Comparison of ENCODE assay signal across 8 cellular contexts in genomic region chr10:119268871-119269506, GRCh38.
DNase-seq lines count a peak whose midpoint lies in the region; ATAC-seq lines count a peak whose summit lies in the region.

No MANE protein-coding gene starts in this region.

- POLR2A ChIA-PET in naive thymus-derived CD4-positive, alpha-beta T cell (lab: Charles Lee) = interaction anchor here (0.6 to 3.4 kb wide), 5 partner anchors 24 to 61 kb away, joined by 3 to 15 read pairs (median 5); no protein-coding TSS in a partner anchor

- peaks cover 0 to 21% (median 5%) of the 10 kb centered on the region in 5 donors for H3K36me3 Mint-ChIP-seq in naive thymus-derived CD4-positive, alpha-beta T cell

- H3K4me1 ChIP-seq in naive thymus-derived CD4-positive, alpha-beta T cell (ENCODE audit: control insufficient read depth in 2 of 2, insufficient read depth in 2 of 2, low read length in 2 of 2) = peaks cover 43 to 48% of the 10 kb centered on the region in 2 donors

- H3K27ac Mint-ChIP-seq in naive thymus-derived CD4-positive, alpha-beta T cell = peak overlapping the region; percentile 92 to 100 (median 98)

- H3K27me3 Mint-ChIP-seq in naive thymus-derived CD4-positive, alpha-beta T cell = no peaks in the 10 kb centered on the region

- intact Hi-C loops in naive thymus-derived CD4-positive, alpha-beta T cell (cut with micrococcal nuclease) = loop anchor here (1.0 to 2.0 kb wide), 5 partner anchors 17 to 136 kb away; no protein-coding TSS in a partner anchor

- DNase-seq in NK-92 treated with Interleukin-12 subunit alpha and Interleukin-12 subunit beta, amount 100 ng/mL, for 24 hours (lab: John Stamatoyannopoulos, UW) = peak; percentile 29
- DNase-seq in NK-92 (lab: John Stamatoyannopoulos, UW; ENCODE audit: unreplicated experiment) (no peak), KG1 (lab: John Stamatoyannopoulos, UW) (no peak), DMS79 (lab: John Stamatoyannopoulos, UW) (no peak), anterior cingulate cortex (lab: John Stamatoyannopoulos, UW) (no peak)
- peak; percentile 59 for DNase-seq in activated effector memory CD4-positive, alpha-beta T cell treated with Interleukin-2 at 50 U/mL for 16 hours
- DNase-seq in naive thymus-derived CD4-positive, alpha-beta T cell = peak; percentile 51 to 97 (median 89)

- H3K4me1 Mint-ChIP-seq in naive thymus-derived CD4-positive, alpha-beta T cell = peaks cover 28 to 72% (median 64%) of the 10 kb centered on the region in 7 donors

- H3K9me3 Mint-ChIP-seq in naive thymus-derived CD4-positive, alpha-beta T cell = no peaks in the 10 kb centered on the region

- H3K9me3 ChIP-seq in naive thymus-derived CD4-positive, alpha-beta T cell (ENCODE audit: control insufficient read depth in 2 of 3, low read length in 3 of 3) = no peaks in the 10 kb centered on the region

- H3K36me3 ChIP-seq in naive thymus-derived CD4-positive, alpha-beta T cell (ENCODE audit: control insufficient read depth in 2 of 3, insufficient read depth in 3 of 3, low read length in 3 of 3) = peaks cover 0 to 7% (median 0%) of the 10 kb centered on the region in 3 experiments

- H3K27me3 ChIP-seq in naive thymus-derived CD4-positive, alpha-beta T cell (ENCODE audit: control insufficient read depth in 2 of 2, insufficient read depth in 2 of 2, low read length in 2 of 2) = no peaks in the 10 kb centered on the region

- peak overlapping the region; percentile 20 for H3K4me3 ChIP-seq in naive thymus-derived CD4-positive, alpha-beta T cell (ENCODE audit: low read length)

- peak; percentile 73 for ATAC-seq in HG03565 (IDR thresholded peaks at IDR 0.05; ENCODE audit: unreplicated experiment)
- peak; percentile 92 for ATAC-seq in naive thymus-derived CD4-positive, alpha-beta T cell

- peak overlapping the region; percentile 96 for H3K27ac ChIP-seq in naive thymus-derived CD4-positive, alpha-beta T cell (ENCODE audit: low read depth, low read length)

- CTCF ChIA-PET in naive thymus-derived CD4-positive, alpha-beta T cell (lab: Charles Lee) = interaction anchor here (0.7 kb wide), 2 partner anchors 70 to 156 kb away, joined by 4 read pairs; no protein-coding TSS in a partner anchor

- H3K4me3 Mint-ChIP-seq in naive thymus-derived CD4-positive, alpha-beta T cell = peak overlapping the region; percentile 52 to 77 (median 64)

Comparison
In these comparisons a context has a peak if more than half of its experiments do, and no peak if none do; other contexts are left out.
1. DNase-seq: peak in NK-92 treated with Interleukin-12 subunit alpha and Interleukin-12 subunit beta, amount 100 ng/mL, for 24 hours (single experiment), activated effector memory CD4-positive, alpha-beta T cell treated with Interleukin-2 at 50 U/mL for 16 hours (single experiment) and naive thymus-derived CD4-positive, alpha-beta T cell (9 of 9); none in NK-92 (single experiment), KG1 (single experiment), DMS79 (single experiment) and anterior cingulate cortex (0 of 58).